Comparison of ENCODE assay signal across 16 cellular contexts in the genomic region with DNA sequence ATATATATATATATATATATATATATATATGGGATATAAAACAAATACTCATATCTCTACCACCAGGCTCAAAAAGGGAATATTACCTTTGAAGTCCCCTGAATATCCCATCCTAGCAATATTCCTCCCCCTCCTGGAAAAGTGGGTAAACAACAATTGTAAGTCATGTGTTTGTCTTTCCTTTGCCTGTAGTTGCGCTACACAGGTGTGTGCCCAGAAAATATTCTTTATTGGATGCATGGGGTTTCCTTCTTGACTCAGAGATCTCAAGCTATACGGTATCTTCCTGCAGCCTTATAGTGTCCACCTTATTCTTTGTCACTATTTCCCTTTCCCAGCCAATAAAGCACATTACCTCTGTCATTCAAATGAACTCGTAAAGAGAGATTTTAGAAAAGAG.
"Had no signal": no experiment of that assay in that cellular context is flagged by ENCODE, and none has a peak within 500 bp of the region (broad histone marks: within the 10 kb centered on the region; RNA-seq: fewer than 3 reads in every experiment).

No MANE protein-coding gene starts in this region.

- H3K36me3 ChIP-seq: esophagus muscularis mucosa, left ventricle myocardium inferior, right atrium auricular region, upper lobe of left lung had no signal

- H3K27ac ChIP-seq: esophagus muscularis mucosa, left ventricle myocardium inferior, right atrium auricular region, skin epidermis had no signal

- H3K9me3 Mint-ChIP-seq: activated CD4-positive, alpha-beta T cell treated with anti-CD3 and anti-CD28 coated beads, Interleukin-2, amount 10 ng/mL, durations not matched to agents 7 days and 5 days; memory B cell; natural killer cell had no signal

- H3K27ac Mint-ChIP-seq: activated CD4-positive, alpha-beta T cell treated with anti-CD3 and anti-CD28 coated beads, Interleukin-2, amount 10 ng/mL, durations not matched to agents 7 days and 5 days; activated naive CD8-positive, alpha-beta T cell; memory B cell; natural killer cell had no signal

- H3K4me3 ChIP-seq: dorsolateral prefrontal cortex, esophagus muscularis mucosa, left ventricle myocardium inferior, right atrium auricular region, skin epidermis, upper lobe of left lung had no signal

- H3K36me3 Mint-ChIP-seq: activated naive CD8-positive, alpha-beta T cell; memory B cell; natural killer cell had no signal

- H3K4me1 Mint-ChIP-seq: activated CD4-positive, alpha-beta T cell treated with anti-CD3 and anti-CD28 coated beads, Interleukin-2, amount 10 ng/mL, durations not matched to agents 7 days and 5 days; memory B cell; natural killer cell had no signal

- H3K4me3 Mint-ChIP-seq: activated CD4-positive, alpha-beta T cell treated with anti-CD3 and anti-CD28 coated beads, Interleukin-2, amount 10 ng/mL, durations not matched to agents 7 days and 5 days; activated naive CD8-positive, alpha-beta T cell; memory B cell; natural killer cell had no signal

- H3K9me3 ChIP-seq: esophagus muscularis mucosa, left ventricle myocardium inferior, right atrium auricular region, upper lobe of left lung had no signal

- ATAC-seq: natural killer cell had no signal

- H3K27me3 ChIP-seq: esophagus muscularis mucosa, right atrium auricular region, upper lobe of left lung had no signal

- DNase-seq: activated CD4-positive, alpha-beta T cell treated with anti-CD3 and anti-CD28 coated beads, Interleukin-2, amount 10 ng/mL, durations not matched to agents 7 days and 5 days; activated CD4-positive, CD25-positive, alpha-beta regulatory T cell; activated gamma-delta T cell treated with Interleukin-2 at 50 U/mL for 16 hours; amniotic stem cell; dorsolateral prefrontal cortex; hippocampal formation; left ventricle myocardium inferior; natural killer cell; stimulated activated CD4-positive, alpha-beta T cell treated with anti-CD3 and anti-CD28 coated beads, Interleukin-4, amount 100 ng/mL, for 24 hours; stimulated activated naive CD4-positive, alpha-beta T cell treated with Interleukin-2 at 50 U/mL for 16 hours; upper lobe of left lung had no signal
